ENCODE assay signal across 1 cellular context in the genomic region with DNA sequence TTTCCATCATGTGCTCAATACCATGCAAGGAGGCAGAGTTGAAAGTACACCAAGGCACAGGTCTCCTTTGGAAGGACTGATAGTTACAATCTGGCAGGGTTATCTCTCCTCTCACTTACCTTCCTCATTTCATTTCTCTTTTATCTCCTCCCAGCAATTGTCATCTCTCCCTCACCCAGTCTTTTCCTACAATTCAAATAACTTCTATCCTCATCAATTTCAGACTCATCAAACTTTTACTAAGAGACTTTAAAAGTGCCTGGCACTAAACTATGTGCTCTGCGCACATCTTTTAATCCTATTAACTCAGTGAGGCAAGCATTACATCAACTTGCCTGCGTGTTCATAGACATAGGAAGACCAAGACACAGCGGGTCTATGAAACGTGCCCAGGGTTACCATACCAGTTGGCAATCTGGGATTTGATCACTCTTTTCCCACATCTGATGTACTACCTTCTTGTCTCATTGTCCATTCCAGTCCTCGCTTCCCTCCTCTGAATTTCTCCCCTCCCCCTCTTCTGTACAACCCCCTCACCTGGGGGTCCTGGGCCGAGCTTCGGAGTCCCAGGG.
TF ChIP-seq lines count a peak whose summit lies in the region.

No MANE protein-coding gene starts in this region.

TF ChIP-seq in HCT116, 20 proteins besides CTCF, POLR2A, EP300 and RAD21:
- TF ChIP-seq TCF7L2 (IDR thresholded peaks at IDR 0.05; ENCODE audit: borderline replicate concordance, extremely low read depth, insufficient read depth, insufficient read length) = no peak
- no peak for TF ChIP-seq FOSL1 (IDR thresholded peaks at IDR 0.05; ENCODE audit: low read depth)
- TF ChIP-seq ELF1 (IDR thresholded peaks at IDR 0.05; ENCODE audit: borderline replicate concordance, low read depth) = no peak
- TF ChIP-seq SP1 (IDR thresholded peaks at IDR 0.05; ENCODE audit: low read depth) = no peak
- no peak for TF ChIP-seq EGR1 (IDR thresholded peaks at IDR 0.05; ENCODE audit: low read depth)
- TF ChIP-seq, protein P1, sequence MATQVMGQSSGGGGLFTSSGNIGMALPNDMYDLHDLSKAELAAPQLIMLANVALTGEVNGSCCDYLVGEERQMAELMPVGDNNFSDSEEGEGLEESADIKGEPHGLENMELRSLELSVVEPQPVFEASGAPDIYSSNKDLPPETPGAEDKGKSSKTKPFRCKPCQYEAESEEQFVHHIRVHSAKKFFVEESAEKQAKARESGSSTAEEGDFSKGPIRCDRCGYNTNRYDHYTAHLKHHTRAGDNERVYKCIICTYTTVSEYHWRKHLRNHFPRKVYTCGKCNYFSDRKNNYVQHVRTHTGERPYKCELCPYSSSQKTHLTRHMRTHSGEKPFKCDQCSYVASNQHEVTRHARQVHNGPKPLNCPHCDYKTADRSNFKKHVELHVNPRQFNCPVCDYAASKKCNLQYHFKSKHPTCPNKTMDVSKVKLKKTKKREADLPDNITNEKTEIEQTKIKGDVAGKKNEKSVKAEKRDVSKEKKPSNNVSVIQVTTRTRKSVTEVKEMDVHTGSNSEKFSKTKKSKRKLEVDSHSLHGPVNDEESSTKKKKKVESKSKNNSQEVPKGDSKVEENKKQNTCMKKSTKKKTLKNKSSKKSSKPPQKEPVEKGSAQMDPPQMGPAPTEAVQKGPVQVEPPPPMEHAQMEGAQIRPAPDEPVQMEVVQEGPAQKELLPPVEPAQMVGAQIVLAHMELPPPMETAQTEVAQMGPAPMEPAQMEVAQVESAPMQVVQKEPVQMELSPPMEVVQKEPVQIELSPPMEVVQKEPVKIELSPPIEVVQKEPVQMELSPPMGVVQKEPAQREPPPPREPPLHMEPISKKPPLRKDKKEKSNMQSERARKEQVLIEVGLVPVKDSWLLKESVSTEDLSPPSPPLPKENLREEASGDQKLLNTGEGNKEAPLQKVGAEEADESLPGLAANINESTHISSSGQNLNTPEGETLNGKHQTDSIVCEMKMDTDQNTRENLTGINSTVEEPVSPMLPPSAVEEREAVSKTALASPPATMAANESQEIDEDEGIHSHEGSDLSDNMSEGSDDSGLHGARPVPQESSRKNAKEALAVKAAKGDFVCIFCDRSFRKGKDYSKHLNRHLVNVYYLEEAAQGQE (IDR thresholded peaks at IDR 0.05; ENCODE audit: low read depth) = no peak
- TF ChIP-seq JUND (IDR thresholded peaks at IDR 0.05) = no peak
- TF ChIP-seq, protein P2, sequence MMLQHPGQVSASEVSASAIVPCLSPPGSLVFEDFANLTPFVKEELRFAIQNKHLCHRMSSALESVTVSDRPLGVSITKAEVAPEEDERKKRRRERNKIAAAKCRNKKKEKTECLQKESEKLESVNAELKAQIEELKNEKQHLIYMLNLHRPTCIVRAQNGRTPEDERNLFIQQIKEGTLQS (IDR thresholded peaks at IDR 0.05) = no peak
- TF ChIP-seq SRF (IDR thresholded peaks at IDR 0.05; ENCODE audit: low read depth) = no peak
- TF ChIP-seq ZNF274 (IDR thresholded peaks at IDR 0.05; ENCODE audit: low read depth, low read length) = no peak
- no peak; the same call in 1 of the 2 replicates for TF ChIP-seq SIN3A (IDR thresholded peaks at IDR 0.05; ENCODE audit: low read depth)
- TF ChIP-seq ZFX (IDR thresholded peaks at IDR 0.05) = no peak
- no peak for TF ChIP-seq POLR2AphosphoS5 (IDR thresholded peaks at IDR 0.05; ENCODE audit: low read depth, low read length)
- TF ChIP-seq, protein P3, sequence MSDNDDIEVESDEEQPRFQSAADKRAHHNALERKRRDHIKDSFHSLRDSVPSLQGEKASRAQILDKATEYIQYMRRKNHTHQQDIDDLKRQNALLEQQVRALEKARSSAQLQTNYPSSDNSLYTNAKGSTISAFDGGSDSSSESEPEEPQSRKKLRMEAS (IDR thresholded peaks at IDR 0.05) = no peak
- no peak for TF ChIP-seq YY1 (IDR thresholded peaks at IDR 0.05; ENCODE audit: extremely low read depth, insufficient replicate concordance, low read depth, low read length)
- no peak for TF ChIP-seq CEBPB (IDR thresholded peaks at IDR 0.05; ENCODE audit: low read depth)
- no peak for TF ChIP-seq CBX3 (IDR thresholded peaks at IDR 0.05; ENCODE audit: low read depth)
- TF ChIP-seq EZH2phosphoT487 (IDR thresholded peaks at IDR 0.05; ENCODE audit: borderline replicate concordance) = no peak
